Comparison of ENCODE assay signal across 18 cellular contexts in genomic region chr5:149881069-149881622, GRCh38.
A peak's percentile ranks its signal among the peaks of the same experiment; 100 is the strongest.
DNase-seq lines count a peak whose midpoint lies in the region; ATAC-seq, FAIRE-seq and TF ChIP-seq lines count a peak whose summit lies in the region.
"Had no signal": no experiment of that assay in that cellular context is flagged by ENCODE, and none has a peak within 500 bp of the region (broad histone marks: within the 10 kb centered on the region; RNA-seq: fewer than 3 reads in every experiment).

No MANE protein-coding gene starts in this region.

- 67% methylated on average over 4 of the region's 4 CpGs for WGBS in K562 (ENCODE audit: insufficient coverage, low coverage, missing lambda C conversion rate)

- no peaks in the 10 kb centered on the region; a peak in 1 of 5 replicates for H3K4me1 ChIP-seq in K562 (replicated peaks in 1 of 2; ENCODE audit: control insufficient read depth in 2 of 2, insufficient read depth in 2 of 2, low read length in 2 of 2)
- H3K4me1 ChIP-seq: HAP-1 had no signal

- no peak for TF ChIP-seq POLR2A in K562 (conservative IDR thresholded peaks at IDR 0.05)

- in situ Hi-C loops in K562 (cut with MboI) = no loop called here

- H3K4me2 ChIP-seq in K562 (ENCODE audit: insufficient read depth, low read length) = no peak overlapping the region

- no peaks in the 10 kb centered on the region for H3K79me2 ChIP-seq in K562 (ENCODE audit: control insufficient read depth, insufficient read depth, low read length)

- no TSS peak for BruUV-seq in K562 (replicated peaks; lab: Mats Ljungman, UMichigan)

- H3K27ac ChIP-seq in K562 (ENCODE audit: extremely low read depth, low read depth, low read length) (no peak overlapping the region), coronary artery (no peak overlapping the region)

- TF ChIP-seq RAD21 in K562 (CRISPR knock-in tag; conservative IDR thresholded peaks at IDR 0.05 in 1 of 2, IDR thresholded peaks at IDR 0.05 in 1 of 2) = no peak

- CTCF ChIA-PET in K562 (lab: Yijun Ruan, JAX; ENCODE audit: low intra/inter-chr PET ratio) = no interaction called here

- TF ChIP-seq CTCF in K562 (IDR thresholded peaks at IDR 0.05 in 2 of 3, conservative IDR thresholded peaks at IDR 0.05 in 1 of 3; ENCODE audit: insufficient read depth in 2 of 3, low read depth in 1 of 3, low read length in 3 of 3) (no peak), bronchial epithelial cell (IDR thresholded peaks at IDR 0.05; ENCODE audit: insufficient read depth, low read length, severe bottlenecking) (no peak), coronary artery (IDR thresholded peaks at IDR 0.05) (no peak)

- no peak for DNase-seq in K562 (ENCODE audit: extremely low read depth in 1 of 4, low spot score in 3 of 4)
- DNase-seq in bronchial epithelial cell (ENCODE audit: low read depth) = peak; percentile 41
- DNase-seq in cortex of kidney (lab: John Stamatoyannopoulos, UW) = no peak
- no peak for DNase-seq in coronary artery (ENCODE audit: low spot score)
- DNase-seq in NCI-H2196 (lab: John Stamatoyannopoulos, UW; ENCODE audit: unreplicated experiment) = no peak
- DNase-seq: C1 segment of cervical spinal cord; Calu3; CD4-positive, alpha-beta memory T cell; COR-L47; DMS53; DMS79 treated with DMSO at 0.1 percent for 48 hours; GF-D8; GOT3 had no signal

- no peak for ATAC-seq in K562
- peak; percentile 72 for ATAC-seq in esophagus mucosa

- no peaks in the 10 kb centered on the region for H3K36me3 ChIP-seq in K562 (ENCODE audit: control insufficient read depth, insufficient read depth, low read length)
- H3K36me3 ChIP-seq in bronchial epithelial cell (ENCODE audit: control insufficient read depth, insufficient read depth, low read length) = no peaks in the 10 kb centered on the region
- H3K36me3 ChIP-seq: HAP-1 had no signal

- no peak for TF ChIP-seq EP300 in K562 (IDR thresholded peaks at IDR 0.05; ENCODE audit: low read length)

- no peaks in the 10 kb centered on the region for H3K9me3 ChIP-seq in K562 (replicated peaks; ENCODE audit: control insufficient read depth, insufficient read depth, low read depth, low read length)
- H3K9me3 ChIP-seq: HAP-1 had no signal

- FAIRE-seq in K562 (lab: Jason Lieb, UNC) = peak; percentile 11
- FAIRE-seq in bronchial epithelial cell (lab: Jason Lieb, UNC) = no peak
- FAIRE-seq: GM12891, GM18507, H54 had no signal

- H2AFZ ChIP-seq in K562 (ENCODE audit: low read depth, low read length) = no peak overlapping the region

- H4K20me1 ChIP-seq in K562 (replicated peaks; ENCODE audit: control insufficient read depth, insufficient read depth, low read length) = no peaks in the 10 kb centered on the region

- H3K4me3 ChIP-seq in K562 (no peak overlapping the region), bronchial epithelial cell (ENCODE audit: low read depth, low read length) (no peak overlapping the region), coronary artery (no peak overlapping the region)
- H3K4me3 ChIP-seq: HAP-1 had no signal

- no peak overlapping the region for H3K9ac ChIP-seq in K562 (ENCODE audit: insufficient read depth in 1 of 2, low read depth in 2 of 2, low read length in 2 of 2)

- intact Hi-C loops in K562 (cut with micrococcal nuclease) = no loop called here

- H3K27me3 ChIP-seq in K562 (ENCODE audit: control insufficient read depth in 2 of 2, insufficient read depth in 2 of 2, low read length in 2 of 2) = no peaks in the 10 kb centered on the region
- no peaks in the 10 kb centered on the region for H3K27me3 ChIP-seq in bronchial epithelial cell (ENCODE audit: control insufficient read depth, insufficient read depth, low read length)

- POLR2A ChIA-PET in K562 (lab: Yijun Ruan, JAX) = no interaction called here

- H3K9me1 ChIP-seq in K562 (ENCODE audit: control insufficient read depth, insufficient read depth, low read length) = no peaks in the 10 kb centered on the region

TF ChIP-seq in K562, 482 proteins besides CTCF, POLR2A, EP300 and RAD21:
- TF ChIP-seq SREBF1 (IDR thresholded peaks at IDR 0.05; ENCODE audit: borderline replicate concordance, low read depth, low read length) (no peak), HEY1 (CRISPR knock-in tag; IDR thresholded peaks at IDR 0.05; ENCODE audit: borderline replicate concordance) (no peak), ZFPM2 (CRISPR knock-in tag; IDR thresholded peaks at IDR 0.05) (no peak), ZNF146 (CRISPR knock-in tag; IDR thresholded peaks at IDR 0.05; ENCODE audit: unreplicated experiment) (peak; percentile 93), HLTF (IDR thresholded peaks at IDR 0.05) (no peak), THRA (IDR thresholded peaks at IDR 0.05) (no peak), BCOR (IDR thresholded peaks at IDR 0.05) (peak; percentile 48; the same call in 1 of the 2 replicates), GATA2 (CRISPR knock-in tag; IDR thresholded peaks at IDR 0.05) (0 out of 2 replicates have a peak, but pooled peaks have one; percentile 10), TOE1 (IDR thresholded peaks at IDR 0.05; ENCODE audit: borderline replicate concordance) (no peak), TOE1 (CRISPR knock-in tag; IDR thresholded peaks at IDR 0.05; ENCODE audit: borderline replicate concordance, low read depth) (no peak)
